In genomic region chr9:132712753-132713152, GRCh38 we compare ENCODE assay signal across 27 cellular contexts.
"Had no signal": no experiment of that assay in that cellular context is flagged by ENCODE, and none has a peak within 500 bp of the region (broad histone marks: within the 10 kb centered on the region; RNA-seq: fewer than 3 reads in every experiment).

No MANE protein-coding gene starts in this region.

- H3K4me1 Mint-ChIP-seq: natural killer cell; nephron; neural progenitor cell; stimulated activated memory B cell treated with anti-CD40 and anti-IgM and Interleukin-4, amounts not matched to agents 10 μg/mL and 1 μg/mL and 100 μg/mL, for 72 hours had no signal

- H3K27ac Mint-ChIP-seq: naive thymus-derived CD4-positive, alpha-beta T cell; natural killer cell; nephron; neural progenitor cell; progenitor cell of endocrine pancreas; stimulated activated memory B cell treated with anti-CD40 and anti-IgM and Interleukin-4, amounts not matched to agents 10 μg/mL and 1 μg/mL and 100 μg/mL, for 72 hours; stimulated activated naive CD8-positive, alpha-beta T cell treated with anti-CD3 and anti-CD28 coated beads, Interleukin-15, Interleukin-2, amounts not matched to agents 100 ng/mL and 50 ng/mL, for 24 hours; type B pancreatic cell had no signal

- H3K36me3 Mint-ChIP-seq: naive thymus-derived CD4-positive, alpha-beta T cell; natural killer cell; neural progenitor cell; stimulated activated memory B cell treated with anti-CD40 and anti-IgM and Interleukin-4, amounts not matched to agents 10 μg/mL and 1 μg/mL and 100 μg/mL, for 72 hours; type B pancreatic cell had no signal

- H3K9me3 Mint-ChIP-seq: naive thymus-derived CD4-positive, alpha-beta T cell; natural killer cell; nephron; neural progenitor cell; stimulated activated memory B cell treated with anti-CD40 and anti-IgM and Interleukin-4, amounts not matched to agents 10 μg/mL and 1 μg/mL and 100 μg/mL, for 72 hours; stimulated activated naive CD8-positive, alpha-beta T cell treated with anti-CD3 and anti-CD28 coated beads, Interleukin-15, Interleukin-2, amounts not matched to agents 100 ng/mL and 50 ng/mL, for 24 hours; type B pancreatic cell had no signal

- H3K4me3 Mint-ChIP-seq: naive thymus-derived CD4-positive, alpha-beta T cell; natural killer cell; nephron; neural progenitor cell; stimulated activated memory B cell treated with anti-CD40 and anti-IgM and Interleukin-4, amounts not matched to agents 10 μg/mL and 1 μg/mL and 100 μg/mL, for 72 hours; stimulated activated naive CD8-positive, alpha-beta T cell treated with anti-CD3 and anti-CD28 coated beads, Interleukin-15, Interleukin-2, amounts not matched to agents 100 ng/mL and 50 ng/mL, for 24 hours; type B pancreatic cell had no signal

- DNase-seq: naive thymus-derived CD4-positive, alpha-beta T cell; natural killer cell; occipital lobe; ovary; posterior cingulate gyrus; psoas muscle; right cardiac atrium; right lobe of liver; sigmoid colon; small intestine; stimulated activated CD4-positive, alpha-beta T cell treated with anti-CD3 and anti-CD28 coated beads, Interleukin-15, amount 100 ng/mL, for 24 hours; stimulated activated CD4-positive, alpha-beta T cell treated with anti-CD3 and anti-CD28 coated beads, Interleukin-2, amount 100 ng/mL, for 24 hours; stimulated activated CD4-positive, alpha-beta T cell treated with anti-CD3 and anti-CD28 coated beads, Interleukin-2, amount 100 ng/mL, for 48 hours; stimulated activated CD4-positive, alpha-beta T cell treated with anti-CD3 and anti-CD28 coated beads, Interleukin-4, amount 100 ng/mL, for 24 hours; stimulated activated naive CD4-positive, alpha-beta T cell; substantia nigra; testis; tibial artery; transverse colon; uterus had no signal

- ATAC-seq: naive thymus-derived CD4-positive, alpha-beta T cell; natural killer cell; psoas muscle; right cardiac atrium; right lobe of liver; stimulated activated memory B cell treated with anti-CD40 and anti-IgM and Interleukin-4, amounts not matched to agents 10 μg/mL and 1 μg/mL and 100 μg/mL, for 72 hours; upper lobe of right lung had no signal
